25 cellular contexts compared by ENCODE assay signal in the genomic region with DNA sequence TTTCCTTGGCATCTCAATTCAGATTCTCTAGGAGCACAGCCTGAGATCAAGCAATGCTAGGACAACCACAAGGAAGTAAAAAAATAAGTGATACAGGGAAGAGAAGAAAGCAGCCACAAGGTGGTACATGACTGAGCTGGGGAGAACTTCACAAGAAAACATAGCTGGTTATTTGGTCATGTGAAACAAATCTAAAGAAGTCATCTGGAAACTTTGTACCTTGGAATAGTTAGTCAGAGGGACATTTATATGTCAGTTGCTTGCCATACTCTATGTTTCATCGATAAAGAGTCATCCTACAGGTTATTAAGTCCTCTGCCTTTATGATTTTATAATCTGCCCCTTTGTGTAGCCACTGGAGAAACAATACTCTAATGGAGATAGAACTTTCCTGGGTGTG.
A peak's percentile ranks its signal among the peaks of the same experiment; 100 is the strongest.
DNase-seq lines count a peak whose midpoint lies in the region; ATAC-seq and TF ChIP-seq lines count a peak whose summit lies in the region.
"Had no signal": no experiment of that assay in that cellular context is flagged by ENCODE, and none has a peak within 500 bp of the region (broad histone marks: within the 10 kb centered on the region; RNA-seq: fewer than 3 reads in every experiment).

No MANE protein-coding gene starts in this region.

- no peaks in the 10 kb centered on the region for H3K9me3 ChIP-seq in A673 (ENCODE audit: low read depth, low read length, poor library complexity, severe bottlenecking)
- no peaks in the 10 kb centered on the region for H3K9me3 ChIP-seq in CD4-positive, alpha-beta T cell (ENCODE audit: control insufficient read depth, low read length)
- H3K9me3 ChIP-seq: adrenal gland, lower lobe of right lung, MG63, stomach, transverse colon had no signal

- DNase-seq in A673 (ENCODE audit: low spot score) (no peak), RPMI7951 (ENCODE audit: low read depth) (peak; percentile 1), foreskin keratinocyte (no peak), SHP77 treated with DMSO at 0.1 percent for 48 hours (lab: John Stamatoyannopoulos, UW) (no peak), NCI-H526 treated with DMSO at 0.1 percent for 48 hours (lab: John Stamatoyannopoulos, UW) (no peak), NCI-H774 (lab: John Stamatoyannopoulos, UW) (no peak)
- DNase-seq in CD4-positive, alpha-beta T cell, result no peak
- DNase-seq: activated CD4-positive, alpha-beta T cell treated with anti-CD3 and anti-CD28 coated beads, Interleukin-2, amount 50 U/mL, for 48 hours; adrenal gland; foreskin fibroblast; hippocampal formation; IMR-90; islet precursor cell; lower lobe of right lung; MG63; NCI-H1436; NCI-H2171; NCI-H524 treated with DMSO at 0.1 percent for 48 hours; nucleus accumbens; Right ventricle myocardium superior; stimulated activated CD4-positive, alpha-beta T cell treated with anti-CD3 and anti-CD28 coated beads, Interleukin-4, amount 100 ng/mL, for 4 hours; stomach; transverse colon had no signal

- H3K27me3 Mint-ChIP-seq in CD4-positive, alpha-beta T cell, result no peaks in the 10 kb centered on the region

- no peak for ATAC-seq in CD4-positive, alpha-beta T cell (ENCODE audit: poor library complexity)
- peak; percentile 38 for ATAC-seq in foreskin keratinocyte
- ATAC-seq: lower lobe of right lung had no signal

- TF ChIP-seq CTCF in A673 (conservative IDR thresholded peaks at IDR 0.05; ENCODE audit: low read depth, low read length) (0 out of 2 replicates have a peak, but pooled peaks have one; percentile 15), foreskin keratinocyte (conservative IDR thresholded peaks at IDR 0.05) (peak; percentile 37)
- TF ChIP-seq CTCF in CD4-positive, alpha-beta T cell (IDR thresholded peaks at IDR 0.05), result no peak

- intact Hi-C loops in A673 (cut with micrococcal nuclease; ENCODE audit: unreplicated experiment), result no loop called here
- intact Hi-C loops in CD4-positive, alpha-beta T cell (cut with DNase I, micrococcal nuclease), result no loop called here

- POLR2A ChIA-PET in A673 (lab: Charles Lee; ENCODE audit: low non-redundant PET), result no interaction called here
- POLR2A ChIA-PET in CD4-positive, alpha-beta T cell (lab: Charles Lee), result no interaction called here

- peaks cover 6% of the 10 kb centered on the region for H3K4me1 ChIP-seq in A673 (ENCODE audit: insufficient read depth, low read length, poor library complexity, severe bottlenecking)
- no peaks in the 10 kb centered on the region for H3K4me1 ChIP-seq in foreskin keratinocyte
- H3K4me1 ChIP-seq: adrenal gland, lower lobe of right lung, stomach, transverse colon had no signal

- H3K36me3 Mint-ChIP-seq in CD4-positive, alpha-beta T cell (ENCODE audit: low read depth), result peaks cover 68% of the 10 kb centered on the region

- CTCF ChIA-PET in A673 (lab: Charles Lee), result no interaction called here
- CTCF ChIA-PET in CD4-positive, alpha-beta T cell (lab: Charles Lee), result interaction anchor here (0.5 to 0.6 kb wide), 2 partner anchors 9 to 59 kb away, joined by 3 read pairs; no protein-coding TSS in a partner anchor

- no peaks in the 10 kb centered on the region for H3K36me3 ChIP-seq in A673 (ENCODE audit: insufficient read depth, low read length, poor library complexity, severe bottlenecking)
- H3K36me3 ChIP-seq: adrenal gland, cardiac muscle cell, lower lobe of right lung, MG63, transverse colon had no signal

- no peaks in the 10 kb centered on the region for H3K9me3 Mint-ChIP-seq in CD4-positive, alpha-beta T cell

- no peak overlapping the region for H3K4me3 ChIP-seq in A673 (ENCODE audit: low read depth, low read length, poor library complexity, severe bottlenecking)
- H3K4me3 ChIP-seq: adrenal gland, cardiac muscle cell, lower lobe of right lung, MG63, stomach, transverse colon had no signal

- no TSS peak for BruUV-seq in A673 (replicated peaks; lab: Mats Ljungman, UMichigan)

- no peaks in the 10 kb centered on the region for H3K27me3 ChIP-seq in A673 (replicated peaks; ENCODE audit: insufficient read depth, low read depth, low read length, poor library complexity)
- no peaks in the 10 kb centered on the region for H3K27me3 ChIP-seq in CD4-positive, alpha-beta T cell (ENCODE audit: control insufficient read depth, insufficient read depth, low read length)
- H3K27me3 ChIP-seq in foreskin keratinocyte, result no peaks in the 10 kb centered on the region
- H3K27me3 ChIP-seq: adrenal gland, cardiac muscle cell, MG63, stomach, transverse colon had no signal

- no peak overlapping the region for H3K27ac ChIP-seq in A673 (ENCODE audit: low read depth, low read length, poor library complexity, severe bottlenecking)
- H3K27ac ChIP-seq in CD4-positive, alpha-beta T cell (ENCODE audit: low read depth, low read length), result no peak overlapping the region
- H3K27ac ChIP-seq in foreskin keratinocyte, result no peak overlapping the region
- H3K27ac ChIP-seq: adrenal gland, cardiac muscle cell, epithelial cell of prostate, lower lobe of right lung, stomach, transverse colon had no signal

- peaks cover 46% of the 10 kb centered on the region for H3K4me1 Mint-ChIP-seq in CD4-positive, alpha-beta T cell (ENCODE audit: low read depth)

- peak overlapping the region; percentile 55 for H3K27ac Mint-ChIP-seq in CD4-positive, alpha-beta T cell

- H3K4me3 Mint-ChIP-seq in CD4-positive, alpha-beta T cell, result no peak overlapping the region
